In the genomic region with DNA sequence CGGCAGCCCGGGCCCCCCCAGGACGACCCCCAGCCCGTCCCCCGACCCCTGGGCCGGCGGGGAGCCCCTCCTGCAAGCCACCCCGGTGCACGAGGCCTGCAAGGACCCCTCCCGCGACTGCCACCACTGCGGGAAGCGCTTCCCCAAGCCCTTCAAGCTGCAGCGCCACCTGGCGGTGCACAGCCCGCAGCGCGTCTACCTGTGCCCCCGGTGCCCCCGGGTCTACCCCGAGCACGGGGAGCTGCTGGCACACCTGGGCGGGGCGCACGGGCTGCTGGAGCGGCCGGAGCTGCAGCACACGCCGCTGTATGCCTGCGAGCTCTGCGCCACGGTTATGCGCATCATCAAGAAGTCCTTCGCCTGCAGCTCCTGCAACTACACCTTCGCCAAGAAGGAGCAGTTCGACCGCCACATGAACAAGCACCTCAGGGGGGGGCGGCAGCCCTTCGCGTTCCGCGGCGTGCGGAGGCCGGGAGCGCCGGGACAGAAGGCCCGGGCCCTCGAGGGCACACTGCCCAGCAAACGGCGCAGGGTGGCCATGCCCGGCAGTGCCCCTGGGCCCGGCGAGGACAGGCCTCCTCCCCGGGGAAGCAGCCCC, we compare ENCODE assay signal across 8 cellular contexts. TPM values are rescaled to one million over a fixed set of nuclear protein-coding genes. Genes with fewer than 3 reads are reported as not detected.
A peak's percentile ranks its signal among the peaks of the same experiment; 100 is the strongest.
DNase-seq lines count a peak whose midpoint lies in the region; ATAC-seq and TF ChIP-seq lines count a peak whose summit lies in the region.

No MANE protein-coding gene starts in this region.

- no peaks in the 10 kb centered on the region for H3K27me3 Mint-ChIP-seq in activated T-cell treated with anti-CD3 and anti-CD28 coated beads, Interleukin-2, amount 50 U/mL, for 24 hours
- peaks cover 18% of the 10 kb centered on the region for H3K27me3 Mint-ChIP-seq in progenitor cell of endocrine pancreas

- ATAC-seq in GM21786 (IDR thresholded peaks at IDR 0.05; ENCODE audit: unreplicated experiment) = no peak

- H3K36me3 Mint-ChIP-seq in activated T-cell treated with anti-CD3 and anti-CD28 coated beads, Interleukin-2, amount 50 U/mL, for 24 hours (ENCODE audit: low read depth) = no peaks in the 10 kb centered on the region
- H3K36me3 Mint-ChIP-seq in progenitor cell of endocrine pancreas (ENCODE audit: insufficient read depth) = no peaks in the 10 kb centered on the region

- TF ChIP-seq CTCF in fibroblast of mammary gland (conservative IDR thresholded peaks at IDR 0.05; ENCODE audit: control insufficient read depth, insufficient read depth, low read depth, low read length) (peak; percentile 56), progenitor cell of endocrine pancreas (IDR thresholded peaks at IDR 0.05; ENCODE audit: unreplicated experiment) (peak; percentile 92)

- H3K9me3 Mint-ChIP-seq in activated T-cell treated with anti-CD3 and anti-CD28 coated beads, Interleukin-2, amount 50 U/mL, for 24 hours = no peaks in the 10 kb centered on the region
- H3K9me3 Mint-ChIP-seq in progenitor cell of endocrine pancreas (ENCODE audit: low read depth) = no peaks in the 10 kb centered on the region

- no peak overlapping the region for H3K4me3 ChIP-seq in fibroblast of mammary gland (ENCODE audit: control insufficient read depth, low read depth, low read length)

- DNase-seq in DMS 273 (lab: John Stamatoyannopoulos, UW; ENCODE audit: unreplicated experiment) (peak; percentile 85), DMS 273 treated with DMSO at 0.1 percent for 48 hours (lab: John Stamatoyannopoulos, UW) (no peak), NCI-H82 (lab: John Stamatoyannopoulos, UW) (peak; percentile 71), fibroblast of mammary gland (ENCODE audit: low read depth) (peak; percentile 29), progenitor cell of endocrine pancreas (ENCODE audit: low spot score, unreplicated experiment) (peak; percentile 72), NCI-H2227 treated with DMSO at 0.1 percent for 48 hours (lab: John Stamatoyannopoulos, UW) (no peak)
- DNase-seq in activated T-cell treated with anti-CD3 and anti-CD28 coated beads, Interleukin-2, amount 50 U/mL, for 24 hours = peak; percentile 84

- H3K27ac Mint-ChIP-seq in activated T-cell treated with anti-CD3 and anti-CD28 coated beads, Interleukin-2, amount 50 U/mL, for 24 hours = no peak overlapping the region
- no peak overlapping the region for H3K27ac Mint-ChIP-seq in progenitor cell of endocrine pancreas

- no peaks in the 10 kb centered on the region for H3K4me1 Mint-ChIP-seq in activated T-cell treated with anti-CD3 and anti-CD28 coated beads, Interleukin-2, amount 50 U/mL, for 24 hours (ENCODE audit: low read depth)
- H3K4me1 Mint-ChIP-seq in progenitor cell of endocrine pancreas (ENCODE audit: low read depth) = no peaks in the 10 kb centered on the region

- H3K4me3 Mint-ChIP-seq in activated T-cell treated with anti-CD3 and anti-CD28 coated beads, Interleukin-2, amount 50 U/mL, for 24 hours = no peak overlapping the region
- H3K4me3 Mint-ChIP-seq in progenitor cell of endocrine pancreas (ENCODE audit: low read depth) = no peak overlapping the region

RNA-seq across cellular contexts. Expression of gene ZFPM1, which starts 15.6 kb away (rescaled TPM):
- total RNA-seq in progenitor cell of endocrine pancreas = 88.5 and 90.6 TPM in 2 replicates

RNA-seq across cellular contexts. Expression of gene ZNF469, which starts 54.7 kb away (rescaled TPM):
- 0.05 and 0.07 TPM in 2 replicates for total RNA-seq in progenitor cell of endocrine pancreas

Comparison
In these comparisons a context has a peak if more than half of its experiments do, and no peak if none do; other contexts are left out.
1. DNase-seq: peak in DMS 273 (single experiment), NCI-H82 (single experiment), activated T-cell treated with anti-CD3 and anti-CD28 coated beads, Interleukin-2, amount 50 U/mL, for 24 hours (single experiment), fibroblast of mammary gland (single experiment) and progenitor cell of endocrine pancreas (single experiment); none in DMS 273 treated with DMSO at 0.1 percent for 48 hours (single experiment) and NCI-H2227 treated with DMSO at 0.1 percent for 48 hours (single experiment).